In genomic region chr1:19734472-19734999, GRCh38 we compare ENCODE assay signal across 13 cellular contexts.
DNase-seq lines count a peak whose midpoint lies in the region; ATAC-seq, FAIRE-seq and TF ChIP-seq lines count a peak whose summit lies in the region.
"Had no signal": no experiment of that assay in that cellular context is flagged by ENCODE, and none has a peak within 500 bp of the region (broad histone marks: within the 10 kb centered on the region; RNA-seq: fewer than 3 reads in every experiment).

No MANE protein-coding gene starts in this region.

- DNase-seq in NCI-H82 (lab: John Stamatoyannopoulos, UW), result peak; percentile 55
- DNase-seq in NCI-H82 treated with DMSO at 0.1 percent for 48 hours (lab: John Stamatoyannopoulos, UW; ENCODE audit: unreplicated experiment), result no peak
- no peak for DNase-seq in K562 (ENCODE audit: extremely low read depth in 1 of 4, low spot score in 3 of 4)
- DNase-seq in iris pigment epithelial cell (ENCODE audit: low read depth), result peak; percentile 36
- DNase-seq in upper lobe of right lung, result peak; percentile 33
- DNase-seq in GF-D8 (lab: John Stamatoyannopoulos, UW), result no peak
- no peak for DNase-seq in dermis blood vessel endothelial cell
- DNase-seq in activated naive CD8-positive, alpha-beta T cell treated with anti-CD3 and anti-CD28 coated beads, Interleukin-2, amount 50 U/mL, for 24 hours, result no peak
- DNase-seq: activated CD4-positive, CD25-positive, alpha-beta regulatory T cell; KBM-7; NCI-H187 treated with DMSO at 0.1 percent for 48 hours had no signal

- H2AFZ ChIP-seq in K562 (ENCODE audit: low read depth, low read length), result no peak overlapping the region

- FAIRE-seq in K562 (lab: Jason Lieb, UNC), result no peak
- FAIRE-seq: A204.1 had no signal

- 2% methylated on average over 8 of the region's 8 CpGs for WGBS in K562 (ENCODE audit: insufficient coverage, low coverage, missing lambda C conversion rate)

- H3K4me2 ChIP-seq in K562 (ENCODE audit: insufficient read depth, low read length), result no peak overlapping the region

- H3K36me3 Mint-ChIP-seq in activated naive CD8-positive, alpha-beta T cell treated with anti-CD3 and anti-CD28 coated beads, Interleukin-2, amount 50 U/mL, for 24 hours (ENCODE audit: low read depth), result peaks cover 28% of the 10 kb centered on the region

- intact Hi-C loops in K562 (cut with micrococcal nuclease), result no loop called here
- intact Hi-C loops in upper lobe of right lung (cut with DNase I), result no loop called here

- POLR2A ChIA-PET in K562 (lab: Yijun Ruan, JAX), result interaction anchor here (0.6 kb wide), 1 partner anchor 873 kb away, joined by 3 read pairs; no protein-coding TSS in a partner anchor

- H3K9ac ChIP-seq in K562 (ENCODE audit: insufficient read depth in 1 of 2, low read depth in 2 of 2, low read length in 2 of 2), result no peak overlapping the region

- H3K27me3 Mint-ChIP-seq in activated naive CD8-positive, alpha-beta T cell treated with anti-CD3 and anti-CD28 coated beads, Interleukin-2, amount 50 U/mL, for 24 hours, result no peaks in the 10 kb centered on the region

- peaks cover 5% of the 10 kb centered on the region for H3K9me3 ChIP-seq in K562 (replicated peaks; ENCODE audit: control insufficient read depth, insufficient read depth, low read depth, low read length)
- H3K9me3 ChIP-seq in upper lobe of right lung, result no peaks in the 10 kb centered on the region

- no peak for TF ChIP-seq POLR2A in K562 (conservative IDR thresholded peaks at IDR 0.05)

- no peak overlapping the region for H3K4me3 Mint-ChIP-seq in activated naive CD8-positive, alpha-beta T cell treated with anti-CD3 and anti-CD28 coated beads, Interleukin-2, amount 50 U/mL, for 24 hours
- H3K4me3 Mint-ChIP-seq: neural crest cell had no signal

- no peaks in the 10 kb centered on the region for H3K4me1 Mint-ChIP-seq in activated naive CD8-positive, alpha-beta T cell treated with anti-CD3 and anti-CD28 coated beads, Interleukin-2, amount 50 U/mL, for 24 hours

- H4K20me1 ChIP-seq in K562 (replicated peaks; ENCODE audit: control insufficient read depth, insufficient read depth, low read length), result no peaks in the 10 kb centered on the region

- H3K36me3 ChIP-seq in K562 (ENCODE audit: control insufficient read depth, insufficient read depth, low read length) (no peaks in the 10 kb centered on the region), upper lobe of right lung (peaks cover 6% of the 10 kb centered on the region)

- H3K27ac Mint-ChIP-seq in activated naive CD8-positive, alpha-beta T cell treated with anti-CD3 and anti-CD28 coated beads, Interleukin-2, amount 50 U/mL, for 24 hours, result no peak overlapping the region

- no peak for TF ChIP-seq RAD21 in K562 (CRISPR knock-in tag; conservative IDR thresholded peaks at IDR 0.05 in 1 of 2, IDR thresholded peaks at IDR 0.05 in 1 of 2)

- H3K9me1 ChIP-seq in K562 (ENCODE audit: control insufficient read depth, insufficient read depth, low read length), result no peaks in the 10 kb centered on the region

- no TSS peak for BruUV-seq in K562 (replicated peaks; lab: Mats Ljungman, UMichigan)

- H3K27ac ChIP-seq in K562 (ENCODE audit: extremely low read depth, low read depth, low read length), result no peak overlapping the region
- H3K27ac ChIP-seq in upper lobe of right lung, result no peak overlapping the region

- in situ Hi-C loops in K562 (cut with MboI), result no loop called here

- no peaks in the 10 kb centered on the region; a peak in 1 of 5 replicates for H3K4me1 ChIP-seq in K562 (replicated peaks in 1 of 2; ENCODE audit: control insufficient read depth in 2 of 2, insufficient read depth in 2 of 2, low read length in 2 of 2)
- no peaks in the 10 kb centered on the region for H3K4me1 ChIP-seq in upper lobe of right lung

- CTCF ChIA-PET in K562 (lab: Yijun Ruan, JAX; ENCODE audit: low intra/inter-chr PET ratio), result no interaction called here

- H3K27me3 ChIP-seq in K562 (ENCODE audit: control insufficient read depth in 2 of 2, insufficient read depth in 2 of 2, low read length in 2 of 2) (peaks cover 7 to 51% of the 10 kb centered on the region in 2 experiments; a peak in 4 of 5 replicates), upper lobe of right lung (no peaks in the 10 kb centered on the region)

- TF ChIP-seq CTCF in K562 (IDR thresholded peaks at IDR 0.05 in 2 of 3, conservative IDR thresholded peaks at IDR 0.05 in 1 of 3; ENCODE audit: insufficient read depth in 2 of 3, low read depth in 1 of 3, low read length in 3 of 3) (no peak), upper lobe of right lung (IDR thresholded peaks at IDR 0.05) (no peak)

- H3K4me3 ChIP-seq in K562 (no peak overlapping the region), upper lobe of right lung (no peak overlapping the region)

- ATAC-seq in K562 (no peak), upper lobe of right lung (no peak)
- no peak for ATAC-seq in activated naive CD8-positive, alpha-beta T cell treated with anti-CD3 and anti-CD28 coated beads, Interleukin-2, amount 50 U/mL, for 24 hours

- H3K79me2 ChIP-seq in K562 (ENCODE audit: control insufficient read depth, insufficient read depth, low read length), result no peaks in the 10 kb centered on the region

- H3K9me3 Mint-ChIP-seq in activated naive CD8-positive, alpha-beta T cell treated with anti-CD3 and anti-CD28 coated beads, Interleukin-2, amount 50 U/mL, for 24 hours, result peaks cover 4% of the 10 kb centered on the region
- H3K9me3 Mint-ChIP-seq: neural crest cell had no signal

- no peak for TF ChIP-seq EP300 in K562 (IDR thresholded peaks at IDR 0.05; ENCODE audit: low read length)

TF ChIP-seq in K562, 482 proteins besides CTCF, POLR2A, EP300 and RAD21:
- no peak for TF ChIP-seq ZNF23 (CRISPR knock-in tag; IDR thresholded peaks at IDR 0.05)
- TF ChIP-seq NFIC (IDR thresholded peaks at IDR 0.05), result peak; percentile 86

Comparison
In these comparisons a context has a peak if more than half of its experiments do, and no peak if none do; other contexts are left out.
1. DNase-seq: peak in NCI-H82 (single experiment), iris pigment epithelial cell (single experiment) and upper lobe of right lung (single experiment); none in NCI-H82 treated with DMSO at 0.1 percent for 48 hours (single experiment), K562 (0 of 4), GF-D8 (single experiment), dermis blood vessel endothelial cell (single experiment) and activated naive CD8-positive, alpha-beta T cell treated with anti-CD3 and anti-CD28 coated beads, Interleukin-2, amount 50 U/mL, for 24 hours (single experiment).